In the genomic region with DNA sequence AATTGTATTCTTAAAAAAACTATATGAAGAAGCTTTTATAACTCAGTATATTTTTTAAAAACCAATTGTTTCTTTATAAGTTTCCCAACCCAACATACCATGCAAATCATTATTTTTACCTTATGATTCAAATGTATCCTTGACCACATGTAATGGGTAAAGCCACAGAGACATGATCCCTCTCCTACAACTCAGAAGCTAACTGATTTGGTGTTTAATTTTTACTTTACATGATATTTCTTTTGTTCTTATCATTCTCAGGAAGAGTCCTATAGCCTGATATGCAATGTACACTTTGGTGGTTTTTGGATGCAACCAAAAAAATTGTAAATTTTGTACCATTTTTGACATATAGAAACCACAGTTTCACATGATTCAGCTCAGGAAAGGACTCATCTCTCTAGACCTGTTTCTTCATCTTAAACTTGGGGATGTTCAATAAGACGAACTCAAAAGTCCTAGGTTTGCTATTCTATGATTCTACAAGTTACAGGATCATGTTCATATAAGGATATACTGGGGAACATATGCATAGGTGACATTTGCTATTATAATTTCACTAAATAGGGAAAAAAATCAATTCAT, we compare ENCODE assay signal across 18 cellular contexts.
DNase-seq lines count a peak whose midpoint lies in the region; ATAC-seq and TF ChIP-seq lines count a peak whose summit lies in the region.
"Had no signal": no experiment of that assay in that cellular context is flagged by ENCODE, and none has a peak within 500 bp of the region (broad histone marks: within the 10 kb centered on the region; RNA-seq: fewer than 3 reads in every experiment).

No MANE protein-coding gene starts in this region.

- TF ChIP-seq CTCF in KMS-11 (conservative IDR thresholded peaks at IDR 0.05; ENCODE audit: low read depth, low read length), result no peak
- TF ChIP-seq CTCF in mammary epithelial cell (conservative IDR thresholded peaks at IDR 0.05 in 1 of 2, IDR thresholded peaks at IDR 0.05 in 1 of 2; ENCODE audit: extremely low read depth in 1 of 2, insufficient read depth in 1 of 2, low read depth in 1 of 2, low read length in 2 of 2), result no peak
- TF ChIP-seq CTCF in nephron (IDR thresholded peaks at IDR 0.05; ENCODE audit: unreplicated experiment in 3 of 3), result no peak
- no peak for TF ChIP-seq CTCF in GM20000 (IDR thresholded peaks at IDR 0.05; ENCODE audit: extremely low read depth, missing control alignments)

- peak overlapping the region in 7 of 11 experiments; percentile 32 to 54 (median 50); a peak in 9 of 22 replicates for H3K4me2 ChIP-seq in BLaER1 treated with 17β-estradiol and CSF1 and Interleukin-3, amounts not matched to agents 10 nM and 100 nM
- peak overlapping the region; percentile 22 for H3K4me2 ChIP-seq in KMS-11
- H3K4me2 ChIP-seq in mammary epithelial cell (ENCODE audit: insufficient read depth, low read depth, low read length), result peak overlapping the region; percentile 29
- H3K4me2 ChIP-seq: SK-N-SH had no signal

- ATAC-seq in GM19328 (IDR thresholded peaks at IDR 0.05; ENCODE audit: unreplicated experiment) (no peak), HG02610 (IDR thresholded peaks at IDR 0.05; ENCODE audit: unreplicated experiment) (no peak), GM18511 (IDR thresholded peaks at IDR 0.05; ENCODE audit: unreplicated experiment) (no peak)
- ATAC-seq: CD8-positive, alpha-beta T cell; Panc1 had no signal

- peaks cover 5 to 16% (median 13%) of the 10 kb centered on the region in 10 experiments; a peak in 18 of 20 replicates for H3K4me1 ChIP-seq in BLaER1 treated with 17β-estradiol and CSF1 and Interleukin-3, amounts not matched to agents 10 nM and 100 nM
- H3K4me1 ChIP-seq in KMS-11 (ENCODE audit: low read depth, poor library complexity, severe bottlenecking), result peaks cover 38% of the 10 kb centered on the region
- peaks cover 58% of the 10 kb centered on the region for H3K4me1 ChIP-seq in mammary epithelial cell (ENCODE audit: insufficient read depth, low read length)

- no peak for DNase-seq in mammary epithelial cell
- no peak for DNase-seq in GM20000 (ENCODE audit: low spot score)
- DNase-seq: CD8-positive, alpha-beta T cell; DND-41; GDM1; NCI-H1105; NCI-H1694 treated with DMSO at 0.1 percent for 48 hours; NCI-H2171 treated with DMSO at 0.1 percent for 48 hours; NCI-H82; Right ventricle myocardium superior; SK-N-SH had no signal

- CTCF ChIA-PET in mammary epithelial cell (lab: Charles Lee; ENCODE audit: low non-redundant PET), result interaction anchor here (0.8 to 0.9 kb wide), 3 partner anchors 9 to 135 kb away, joined by 3 to 6 read pairs (median 4); no protein-coding TSS in a partner anchor

- no peak overlapping the region for H3K9ac ChIP-seq in BLaER1 treated with 17β-estradiol and CSF1 and Interleukin-3, amounts not matched to agents 10 nM and 100 nM
- H3K9ac ChIP-seq in KMS-11 (no peak overlapping the region), mammary epithelial cell (ENCODE audit: insufficient read depth, low read length) (no peak overlapping the region)
- H3K9ac ChIP-seq: SK-N-SH had no signal

- H3K4me3 Mint-ChIP-seq in nephron, result no peak overlapping the region
- H3K4me3 Mint-ChIP-seq: CD8-positive, alpha-beta T cell had no signal

- no peaks in the 10 kb centered on the region for H3K27me3 Mint-ChIP-seq in nephron (ENCODE audit: low read depth)

- H3K36me3 Mint-ChIP-seq in nephron (ENCODE audit: low read depth), result no peaks in the 10 kb centered on the region
- H3K36me3 Mint-ChIP-seq: CD8-positive, alpha-beta T cell had no signal

- H3K27me3 ChIP-seq in BLaER1 treated with 17β-estradiol and CSF1 and Interleukin-3, amounts not matched to agents 10 nM and 100 nM, result no peaks in the 10 kb centered on the region
- no peaks in the 10 kb centered on the region for H3K27me3 ChIP-seq in KMS-11 (ENCODE audit: insufficient read depth, low read depth)
- no peaks in the 10 kb centered on the region for H3K27me3 ChIP-seq in mammary epithelial cell (ENCODE audit: insufficient read depth, low read length)

- 0% methylated on average over 1 of the region's 1 CpG for WGBS in mammary epithelial cell (ENCODE audit: low coverage, missing lambda C conversion rate)

- in situ Hi-C loops in mammary epithelial cell (cut with MboI; ENCODE audit: low sequenced_read_pairs in 2 of 2), result loop anchor here (10.0 to 25.0 kb wide), 2 partner anchors 77 to 89 kb away; partner anchors contain the start of gene RBBP8 (in 1 of the 2)

- no peak overlapping the region for H2AFZ ChIP-seq in KMS-11 (ENCODE audit: low read depth)
- no peak overlapping the region for H2AFZ ChIP-seq in mammary epithelial cell (ENCODE audit: low read depth, low read length)

- H3K27ac Mint-ChIP-seq in nephron, result peak overlapping the region; percentile 57 to 83 (median 72)
- H3K27ac Mint-ChIP-seq: CD8-positive, alpha-beta T cell had no signal

- H3K4me1 Mint-ChIP-seq in nephron, result peaks cover 10% of the 10 kb centered on the region

- no peak overlapping the region for H3K4me3 ChIP-seq in BLaER1 treated with 17β-estradiol and CSF1 and Interleukin-3, amounts not matched to agents 10 nM and 100 nM
- H3K4me3 ChIP-seq in KMS-11 (IDR thresholded peaks at IDR 0.05; ENCODE audit: insufficient read depth, low read depth, low read length), result no peak overlapping the region
- H3K4me3 ChIP-seq in mammary epithelial cell (replicated peaks in 1 of 3; ENCODE audit: insufficient read depth in 1 of 3, low read depth in 2 of 3, low read length in 3 of 3), result no peak overlapping the region

- no peak overlapping the region for H3K27ac ChIP-seq in BLaER1 treated with 17β-estradiol and CSF1 and Interleukin-3, amounts not matched to agents 10 nM and 100 nM
- H3K27ac ChIP-seq in KMS-11 (no peak overlapping the region), mammary epithelial cell (ENCODE audit: insufficient read depth, low read depth, low read length) (peak overlapping the region; percentile 85)

- H3K36me3 ChIP-seq in BLaER1 treated with 17β-estradiol and CSF1 and Interleukin-3, amounts not matched to agents 10 nM and 100 nM, result no peaks in the 10 kb centered on the region
- no peaks in the 10 kb centered on the region for H3K36me3 ChIP-seq in KMS-11 (ENCODE audit: insufficient read depth)
- no peaks in the 10 kb centered on the region for H3K36me3 ChIP-seq in mammary epithelial cell (ENCODE audit: insufficient read depth, low read length)

- H3K9me3 Mint-ChIP-seq in nephron, result peaks cover 3% of the 10 kb centered on the region
- H3K9me3 Mint-ChIP-seq: CD8-positive, alpha-beta T cell had no signal

- no TSS peak for BruUV-seq in mammary epithelial cell (replicated peaks; lab: Mats Ljungman, UMichigan)

- intact Hi-C loops in mammary epithelial cell (cut with micrococcal nuclease), result loop anchor here (1.0 to 10.0 kb wide), 2 partner anchors 8 to 127 kb away; no protein-coding TSS in a partner anchor

- H3K79me2 ChIP-seq in KMS-11 (ENCODE audit: insufficient read depth, low read depth) (no peaks in the 10 kb centered on the region), mammary epithelial cell (ENCODE audit: insufficient read depth, low read length) (no peaks in the 10 kb centered on the region)

- dilution Hi-C loops in mammary epithelial cell (cut with HindIII; ENCODE audit: low sequenced_read_pairs), result no loop called here

- no peaks in the 10 kb centered on the region for H4K20me1 ChIP-seq in BLaER1 treated with 17β-estradiol and CSF1 and Interleukin-3, amounts not matched to agents 10 nM and 100 nM
- H4K20me1 ChIP-seq in KMS-11 (ENCODE audit: insufficient read depth), result no peaks in the 10 kb centered on the region
- no peaks in the 10 kb centered on the region for H4K20me1 ChIP-seq in mammary epithelial cell (ENCODE audit: insufficient read depth, low read length)

- no peaks in the 10 kb centered on the region for H3K9me3 ChIP-seq in BLaER1 treated with 17β-estradiol and CSF1 and Interleukin-3, amounts not matched to agents 10 nM and 100 nM (replicated peaks in 1 of 11)
- no peaks in the 10 kb centered on the region for H3K9me3 ChIP-seq in mammary epithelial cell (replicated peaks; ENCODE audit: insufficient read depth, low read length)
- H3K9me3 ChIP-seq: SK-N-SH had no signal
